In the genomic region with DNA sequence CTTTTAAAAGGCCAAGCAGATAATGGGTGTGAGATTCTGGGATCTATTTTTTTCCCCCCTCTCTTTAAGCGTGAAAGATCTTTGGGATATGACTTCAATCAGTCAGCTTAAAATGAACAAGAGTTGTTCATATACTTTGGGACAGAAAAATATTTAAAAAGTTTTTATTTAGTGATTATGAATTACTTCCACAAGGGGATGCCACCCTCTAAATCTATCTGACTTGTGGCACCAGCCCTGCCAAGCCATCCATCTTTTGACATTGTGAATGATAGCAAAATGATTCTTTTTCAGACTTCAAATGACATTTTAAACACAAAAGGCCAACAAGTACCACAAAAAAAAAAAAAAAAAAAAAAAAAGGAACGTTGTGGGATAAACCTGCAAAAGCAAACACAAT, we compare ENCODE assay signal across 22 cellular contexts.
"Had no signal": no experiment of that assay in that cellular context is flagged by ENCODE, and none has a peak within 500 bp of the region (broad histone marks: within the 10 kb centered on the region; RNA-seq: fewer than 3 reads in every experiment).

No MANE protein-coding gene starts in this region.

- H3K27me3 ChIP-seq: ascending aorta, spleen had no signal

- H3K9me3 ChIP-seq: ascending aorta, lower lobe of right lung, spleen had no signal

- ATAC-seq: activated CD4-positive, alpha-beta T cell treated with anti-CD3 and anti-CD28 coated beads for 36 hours; activated CD8-positive, alpha-beta T cell treated with anti-CD3 and anti-CD28 coated beads for 36 hours; lower lobe of right lung; right cardiac atrium; T-cell had no signal

- DNase-seq: activated CD4-positive, alpha-beta T cell treated with anti-CD3 and anti-CD28 coated beads for 36 hours; activated CD8-positive, alpha-beta memory T cell treated with anti-CD3 and anti-CD28 coated beads, Interleukin-2, amount 50 U/mL, for 4 hours; activated CD8-positive, alpha-beta T cell treated with anti-CD3 and anti-CD28 coated beads for 36 hours; activated naive CD4-positive, alpha-beta T cell; caudate nucleus; effector memory CD4-positive, alpha-beta T cell; erythroblast; glutamatergic neuron; lower lobe of right lung; midbrain; naive B cell; posterior cingulate gyrus; right cardiac atrium; spleen; stimulated activated CD4-positive, alpha-beta T cell treated with anti-CD3 and anti-CD28 coated beads, Interleukin-2, amount 100 ng/mL, for 24 hours; stimulated activated naive CD4-positive, alpha-beta T cell; substantia nigra; T-cell; T1000; trophoblast cell had no signal

- H3K27ac ChIP-seq: ascending aorta, lower lobe of right lung, spleen, VCaP had no signal

- H3K4me3 ChIP-seq: ascending aorta, lower lobe of right lung, spleen had no signal

- H3K36me3 ChIP-seq: ascending aorta, lower lobe of right lung, spleen had no signal

- H3K4me1 ChIP-seq: ascending aorta, lower lobe of right lung, spleen had no signal
